In the genomic region with DNA sequence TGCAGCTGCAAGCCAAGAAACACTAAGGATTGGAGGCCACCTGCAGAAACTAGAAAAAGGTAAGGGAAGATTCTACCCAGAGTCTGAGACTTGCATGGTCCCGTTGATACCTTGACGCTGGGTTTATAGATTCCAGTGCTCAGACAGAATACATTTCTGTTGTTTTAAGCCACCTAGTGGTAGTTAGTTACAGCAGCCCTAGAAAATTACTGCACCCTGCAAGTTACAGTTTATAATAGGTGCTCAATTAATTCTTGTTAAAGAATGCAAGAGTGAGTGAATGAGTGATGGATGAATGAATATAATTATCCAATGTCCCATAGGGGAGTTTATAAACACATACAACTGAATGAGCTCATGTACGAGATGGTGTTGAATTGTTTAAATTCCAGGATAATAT, we compare ENCODE assay signal across 10 cellular contexts.
A peak's percentile ranks its signal among the peaks of the same experiment; 100 is the strongest.
DNase-seq lines count a peak whose midpoint lies in the region; ATAC-seq and TF ChIP-seq lines count a peak whose summit lies in the region.
"Had no signal": no experiment of that assay in that cellular context is flagged by ENCODE, and none has a peak within 500 bp of the region (broad histone marks: within the 10 kb centered on the region; RNA-seq: fewer than 3 reads in every experiment).

No MANE protein-coding gene starts in this region.

- no peaks in the 10 kb centered on the region for H3K27me3 Mint-ChIP-seq in WTC11 (ENCODE audit: low read depth)
- H3K27me3 Mint-ChIP-seq in mesothelial cell of epicardium (ENCODE audit: low read depth) = no peaks in the 10 kb centered on the region

- CTCF ChIA-PET in WTC11 (lab: Charles Lee) = no interaction called here

- H3K27ac Mint-ChIP-seq in WTC11 (no peak overlapping the region), mesothelial cell of epicardium (no peak overlapping the region)
- H3K27ac Mint-ChIP-seq: activated T-cell treated with anti-CD3 and anti-CD28 coated beads, Interleukin-2, amount 50 U/mL, for 72 hours had no signal

- POLR2A ChIA-PET in WTC11 (lab: Charles Lee) = no interaction called here

- H3K9me3 Mint-ChIP-seq in WTC11 = no peaks in the 10 kb centered on the region
- H3K9me3 Mint-ChIP-seq in mesothelial cell of epicardium = no peaks in the 10 kb centered on the region

- peak; percentile 74 for ATAC-seq in WTC11
- ATAC-seq in GM18870 (IDR thresholded peaks at IDR 0.05; ENCODE audit: unreplicated experiment) = no peak
- ATAC-seq: activated T-cell treated with anti-CD3 and anti-CD28 coated beads, Interleukin-2, amount 50 U/mL, for 72 hours had no signal

- H3K36me3 Mint-ChIP-seq in WTC11 = no peaks in the 10 kb centered on the region
- H3K36me3 Mint-ChIP-seq in mesothelial cell of epicardium = no peaks in the 10 kb centered on the region

- peak; percentile 2 for DNase-seq in HT-29 (ENCODE audit: low spot score)
- DNase-seq in WTC11 (ENCODE audit: low spot score) = no peak
- DNase-seq in mesothelial cell of epicardium (ENCODE audit: low spot score in 2 of 2, unreplicated experiment in 2 of 2) = no peak
- DNase-seq in NCI-H1092 (lab: John Stamatoyannopoulos, UW) = no peak
- no peak for DNase-seq in DMS153 treated with DMSO at 0.1 percent for 48 hours (lab: John Stamatoyannopoulos, UW; ENCODE audit: unreplicated experiment)
- no peak for DNase-seq in NCI-H2227 (lab: John Stamatoyannopoulos, UW; ENCODE audit: unreplicated experiment)
- DNase-seq: activated T-cell treated with anti-CD3 and anti-CD28 coated beads, Interleukin-2, amount 50 U/mL, for 72 hours; Right ventricle myocardium superior had no signal

- no peak overlapping the region for H3K4me3 Mint-ChIP-seq in WTC11
- no peak overlapping the region for H3K4me3 Mint-ChIP-seq in mesothelial cell of epicardium
- H3K4me3 Mint-ChIP-seq: activated T-cell treated with anti-CD3 and anti-CD28 coated beads, Interleukin-2, amount 50 U/mL, for 72 hours had no signal

- TF ChIP-seq CTCF in GM12875 (IDR thresholded peaks at IDR 0.05; ENCODE audit: borderline replicate concordance, insufficient read depth, low read depth, low read length) = peak; percentile 27; the same call in 1 of the 2 replicates
- no peak for TF ChIP-seq CTCF in WTC11 (IDR thresholded peaks at IDR 0.05)
- TF ChIP-seq CTCF in mesothelial cell of epicardium (IDR thresholded peaks at IDR 0.05; ENCODE audit: unreplicated experiment) = peak; percentile 27

- no peak overlapping the region for H3K4me3 ChIP-seq in GM12875 (ENCODE audit: low read depth, low read length)

- H3K4me1 Mint-ChIP-seq in WTC11 (no peaks in the 10 kb centered on the region), mesothelial cell of epicardium (peaks cover 3% of the 10 kb centered on the region)

TF ChIP-seq in WTC11, 78 proteins besides CTCF, POLR2A, EP300 and RAD21:
- TF ChIP-seq NR1H2 (CRISPR knock-in tag; IDR thresholded peaks at IDR 0.05) (no peak), ZNF138 (CRISPR knock-in tag; conservative IDR thresholded peaks at IDR 0.05) (no peak), KAT7 (CRISPR knock-in tag; IDR thresholded peaks at IDR 0.05; ENCODE audit: borderline replicate concordance) (no peak), HMGA2 (CRISPR knock-in tag; IDR thresholded peaks at IDR 0.05) (no peak), JUN (CRISPR knock-in tag; IDR thresholded peaks at IDR 0.05) (no peak), ZBTB21 (CRISPR knock-in tag; IDR thresholded peaks at IDR 0.05; ENCODE audit: borderline replicate concordance) (no peak), OVOL2 (CRISPR knock-in tag; IDR thresholded peaks at IDR 0.05; ENCODE audit: borderline replicate concordance) (no peak), GRHL2 (CRISPR knock-in tag; IDR thresholded peaks at IDR 0.05; ENCODE audit: insufficient replicate concordance, severe bottlenecking) (no peak), ETV6 (CRISPR knock-in tag; IDR thresholded peaks at IDR 0.05) (no peak), SMAD3 (CRISPR knock-in tag; IDR thresholded peaks at IDR 0.05; ENCODE audit: borderline replicate concordance) (no peak), SP1 (CRISPR knock-in tag; conservative IDR thresholded peaks at IDR 0.05) (no peak), TP53 (CRISPR knock-in tag; IDR thresholded peaks at IDR 0.05) (no peak), ZNF232 (CRISPR knock-in tag; IDR thresholded peaks at IDR 0.05) (no peak), NFATC4 (CRISPR knock-in tag; IDR thresholded peaks at IDR 0.05) (no peak)
- TF ChIP-seq, protein P1, sequence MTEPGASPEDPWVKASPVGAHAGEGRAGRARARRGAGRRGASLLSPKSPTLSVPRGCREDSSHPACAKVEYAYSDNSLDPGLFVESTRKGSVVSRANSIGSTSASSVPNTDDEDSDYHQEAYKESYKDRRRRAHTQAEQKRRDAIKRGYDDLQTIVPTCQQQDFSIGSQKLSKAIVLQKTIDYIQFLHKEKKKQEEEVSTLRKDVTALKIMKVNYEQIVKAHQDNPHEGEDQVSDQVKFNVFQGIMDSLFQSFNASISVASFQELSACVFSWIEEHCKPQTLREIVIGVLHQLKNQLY (CRISPR knock-in tag; IDR thresholded peaks at IDR 0.05) = no peak
- TF ChIP-seq, protein P2, sequence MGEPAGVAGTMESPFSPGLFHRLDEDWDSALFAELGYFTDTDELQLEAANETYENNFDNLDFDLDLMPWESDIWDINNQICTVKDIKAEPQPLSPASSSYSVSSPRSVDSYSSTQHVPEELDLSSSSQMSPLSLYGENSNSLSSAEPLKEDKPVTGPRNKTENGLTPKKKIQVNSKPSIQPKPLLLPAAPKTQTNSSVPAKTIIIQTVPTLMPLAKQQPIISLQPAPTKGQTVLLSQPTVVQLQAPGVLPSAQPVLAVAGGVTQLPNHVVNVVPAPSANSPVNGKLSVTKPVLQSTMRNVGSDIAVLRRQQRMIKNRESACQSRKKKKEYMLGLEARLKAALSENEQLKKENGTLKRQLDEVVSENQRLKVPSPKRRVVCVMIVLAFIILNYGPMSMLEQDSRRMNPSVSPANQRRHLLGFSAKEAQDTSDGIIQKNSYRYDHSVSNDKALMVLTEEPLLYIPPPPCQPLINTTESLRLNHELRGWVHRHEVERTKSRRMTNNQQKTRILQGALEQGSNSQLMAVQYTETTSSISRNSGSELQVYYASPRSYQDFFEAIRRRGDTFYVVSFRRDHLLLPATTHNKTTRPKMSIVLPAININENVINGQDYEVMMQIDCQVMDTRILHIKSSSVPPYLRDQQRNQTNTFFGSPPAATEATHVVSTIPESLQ (CRISPR knock-in tag; IDR thresholded peaks at IDR 0.05) = no peak
- TF ChIP-seq, protein P3, sequence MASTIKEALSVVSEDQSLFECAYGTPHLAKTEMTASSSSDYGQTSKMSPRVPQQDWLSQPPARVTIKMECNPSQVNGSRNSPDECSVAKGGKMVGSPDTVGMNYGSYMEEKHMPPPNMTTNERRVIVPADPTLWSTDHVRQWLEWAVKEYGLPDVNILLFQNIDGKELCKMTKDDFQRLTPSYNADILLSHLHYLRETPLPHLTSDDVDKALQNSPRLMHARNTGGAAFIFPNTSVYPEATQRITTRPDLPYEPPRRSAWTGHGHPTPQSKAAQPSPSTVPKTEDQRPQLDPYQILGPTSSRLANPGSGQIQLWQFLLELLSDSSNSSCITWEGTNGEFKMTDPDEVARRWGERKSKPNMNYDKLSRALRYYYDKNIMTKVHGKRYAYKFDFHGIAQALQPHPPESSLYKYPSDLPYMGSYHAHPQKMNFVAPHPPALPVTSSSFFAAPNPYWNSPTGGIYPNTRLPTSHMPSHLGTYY (CRISPR knock-in tag; IDR thresholded peaks at IDR 0.05) = no peak
- TF ChIP-seq, protein P4, sequence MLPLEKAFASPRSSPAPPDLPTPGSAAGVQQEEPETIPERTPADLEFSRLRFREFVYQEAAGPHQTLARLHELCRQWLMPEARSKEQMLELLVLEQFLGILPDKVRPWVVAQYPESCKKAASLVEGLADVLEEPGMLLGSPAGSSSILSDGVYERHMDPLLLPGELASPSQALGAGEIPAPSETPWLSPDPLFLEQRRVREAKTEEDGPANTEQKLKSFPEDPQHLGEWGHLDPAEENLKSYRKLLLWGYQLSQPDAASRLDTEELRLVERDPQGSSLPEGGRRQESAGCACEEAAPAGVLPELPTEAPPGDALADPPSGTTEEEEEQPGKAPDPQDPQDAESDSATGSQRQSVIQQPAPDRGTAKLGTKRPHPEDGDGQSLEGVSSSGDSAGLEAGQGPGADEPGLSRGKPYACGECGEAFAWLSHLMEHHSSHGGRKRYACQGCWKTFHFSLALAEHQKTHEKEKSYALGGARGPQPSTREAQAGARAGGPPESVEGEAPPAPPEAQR (CRISPR knock-in tag; IDR thresholded peaks at IDR 0.05) = no peak
